8 cellular contexts compared by ENCODE assay signal in genomic region chr11:83285131-83285770, GRCh38. TPM values are rescaled to one million over a fixed set of nuclear protein-coding genes. Genes with fewer than 3 reads are reported as not detected.
DNase-seq lines count a peak whose midpoint lies in the region; ATAC-seq and TF ChIP-seq lines count a peak whose summit lies in the region.

No MANE protein-coding gene starts in this region.

- peak overlapping the region; percentile 84 for H3K4me2 ChIP-seq in DND-41 (ENCODE audit: insufficient read depth, low read length)

- peak; percentile 61 for ATAC-seq in DND-41 (ENCODE audit: insufficient read depth, low read depth)
- ATAC-seq in GM21526 (IDR thresholded peaks at IDR 0.05; ENCODE audit: low FRiP score, unreplicated experiment): peak; percentile 48
- peak; percentile 3 for ATAC-seq in central memory CD8-positive, alpha-beta T cell (replicated peaks; ENCODE audit: extremely low read depth, poor library complexity, severe bottlenecking)

- H3K9me3 ChIP-seq in DND-41 (ENCODE audit: insufficient read depth, low read length, severe bottlenecking) (no peaks in the 10 kb centered on the region), HUES64 (ENCODE audit: insufficient read depth, low read depth, low read length) (no peaks in the 10 kb centered on the region)

- H3K4me1 Mint-ChIP-seq in central memory CD8-positive, alpha-beta T cell: peaks cover 34% of the 10 kb centered on the region
- H3K4me1 Mint-ChIP-seq in mesothelial cell of epicardium: peaks cover 42% of the 10 kb centered on the region

- peaks cover 5% of the 10 kb centered on the region for H3K9me3 Mint-ChIP-seq in central memory CD8-positive, alpha-beta T cell
- H3K9me3 Mint-ChIP-seq in mesothelial cell of epicardium: peaks cover 3% of the 10 kb centered on the region

- peaks cover 40% of the 10 kb centered on the region for H3K79me2 ChIP-seq in DND-41 (ENCODE audit: insufficient read depth, low read length)

- peak overlapping the region; percentile 92 for H2AFZ ChIP-seq in DND-41 (ENCODE audit: low read depth, low read length)

- H3K27me3 ChIP-seq in DND-41 (ENCODE audit: insufficient read depth, low read length, poor library complexity): no peaks in the 10 kb centered on the region
- no peaks in the 10 kb centered on the region for H3K27me3 ChIP-seq in HUES64 (ENCODE audit: insufficient read depth, low read length)

- TF ChIP-seq CTCF in DND-41 (IDR thresholded peaks at IDR 0.05; ENCODE audit: borderline replicate concordance, extremely low read depth, low read length, poor library complexity, severe bottlenecking) (no peak), mesothelial cell of epicardium (IDR thresholded peaks at IDR 0.05; ENCODE audit: unreplicated experiment) (no peak)

- peak overlapping the region; percentile 98 for H3K4me3 Mint-ChIP-seq in central memory CD8-positive, alpha-beta T cell
- peak overlapping the region; percentile 98 for H3K4me3 Mint-ChIP-seq in mesothelial cell of epicardium

- H3K27ac Mint-ChIP-seq in central memory CD8-positive, alpha-beta T cell (ENCODE audit: low read depth): peak overlapping the region; percentile 99
- peak overlapping the region; percentile 99 for H3K27ac Mint-ChIP-seq in mesothelial cell of epicardium

- H3K27ac ChIP-seq in DND-41 (ENCODE audit: low read length) (peak overlapping the region; percentile 99), HUES64 (ENCODE audit: low read depth, low read length) (peak overlapping the region; percentile 88)

- peak overlapping the region; percentile 71 to 93 for H3K4me3 ChIP-seq in DND-41 (ENCODE audit: low read depth in 1 of 2, low read length in 2 of 2)
- peak overlapping the region; percentile 86 for H3K4me3 ChIP-seq in HUES64 (ENCODE audit: low read length)

- H3K4me1 ChIP-seq in DND-41 (ENCODE audit: insufficient read depth, low read length): peaks cover 34% of the 10 kb centered on the region
- peaks cover 12% of the 10 kb centered on the region for H3K4me1 ChIP-seq in HUES64 (ENCODE audit: insufficient read depth, low read length)

- H3K9ac ChIP-seq in DND-41 (ENCODE audit: low read depth, low read length): peak overlapping the region; percentile 94
- H3K9ac ChIP-seq in HUES64 (ENCODE audit: low read depth, low read length): peak overlapping the region; percentile 88

- WGBS in HUES64: 4% methylated on average over 22 of the region's 22 CpGs

- H4K20me1 ChIP-seq in DND-41 (ENCODE audit: insufficient read depth, low read length): no peaks in the 10 kb centered on the region

- no peak for DNase-seq in DND-41
- DNase-seq in central memory CD8-positive, alpha-beta T cell (ENCODE audit: low spot score in 2 of 2): no peak
- DNase-seq in mesothelial cell of epicardium (ENCODE audit: low spot score in 2 of 2, unreplicated experiment in 2 of 2): no peak
- no peak for DNase-seq in germinal center (ENCODE audit: low spot score)
- DNase-seq in iPS-NIHi7 (ENCODE audit: extremely low spot score): no peak
- DNase-seq in GM19238 (ENCODE audit: insufficient read length, low spot score): no peak

- H3K36me3 Mint-ChIP-seq in central memory CD8-positive, alpha-beta T cell (ENCODE audit: insufficient read depth): peaks cover 12% of the 10 kb centered on the region
- H3K36me3 Mint-ChIP-seq in mesothelial cell of epicardium: no peaks in the 10 kb centered on the region

- H3K27me3 Mint-ChIP-seq in central memory CD8-positive, alpha-beta T cell: no peaks in the 10 kb centered on the region
- H3K27me3 Mint-ChIP-seq in mesothelial cell of epicardium (ENCODE audit: low read depth): no peaks in the 10 kb centered on the region

- no peaks in the 10 kb centered on the region; the same call in 1 of the 2 replicates for H3K36me3 ChIP-seq in DND-41 (ENCODE audit: insufficient read depth, low read length)
- H3K36me3 ChIP-seq in HUES64 (ENCODE audit: insufficient read depth, low read length): 0 out of 2 replicates have a peak, but pooled peaks cover under 1% of the 10 kb centered on the region

RNA-seq across cellular contexts. Expression of gene CCDC90B, which starts 0.9 kb away (rescaled TPM):
- polyA plus RNA-seq in HUES64 (2013, experiment 1 of 2): 61.8 TPM
- polyA plus RNA-seq in HUES64 (2013, experiment 2 of 2): 87.6 TPM
- 40.7 to 43.5 TPM (median 43.0 TPM) in 3 replicates for total RNA-seq in mesothelial cell of epicardium

Comparison
In these comparisons a context has a peak if more than half of its experiments do, and no peak if none do; other contexts are left out.
1. ATAC-seq: peak in every context shown above with its lines; median percentile 61 in DND-41; 48 in GM21526; 3 in central memory CD8-positive, alpha-beta T cell.